In the genomic region with DNA sequence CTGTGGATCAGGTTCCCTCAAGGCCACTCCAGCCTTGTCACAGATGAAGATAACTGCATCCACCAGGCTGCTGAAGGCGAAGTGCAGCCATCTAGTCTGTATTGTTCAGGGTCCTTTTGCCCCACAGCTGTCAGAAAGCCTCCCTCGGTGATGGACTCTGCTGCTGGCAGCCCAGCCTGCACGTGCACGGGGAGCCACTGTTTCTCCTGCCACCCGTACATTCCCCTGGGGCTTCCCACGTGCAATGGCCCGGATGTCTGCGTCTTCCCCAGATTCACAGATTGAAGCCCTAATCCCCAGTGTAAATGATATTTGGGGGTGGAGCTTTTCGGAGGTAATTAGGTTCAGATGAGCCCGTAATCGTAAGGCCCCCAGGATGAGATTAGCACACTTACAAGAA, we compare ENCODE assay signal across 24 cellular contexts. TPM values are rescaled to one million over a fixed set of nuclear protein-coding genes. Genes with fewer than 3 reads are reported as not detected.
DNase-seq lines count a peak whose midpoint lies in the region; ATAC-seq and TF ChIP-seq lines count a peak whose summit lies in the region.
"Had no signal": no experiment of that assay in that cellular context is flagged by ENCODE, and none has a peak within 500 bp of the region (broad histone marks: within the 10 kb centered on the region; RNA-seq: fewer than 3 reads in every experiment).

No MANE protein-coding gene starts in this region.

- H3K36me3 Mint-ChIP-seq in activated naive CD8-positive, alpha-beta T cell treated with anti-CD3 and anti-CD28 coated beads for 36 hours, result peaks cover 4% of the 10 kb centered on the region
- H3K36me3 Mint-ChIP-seq: CD4-positive, alpha-beta memory T cell had no signal

- H3K27ac Mint-ChIP-seq in activated naive CD8-positive, alpha-beta T cell treated with anti-CD3 and anti-CD28 coated beads for 36 hours, result no peak overlapping the region
- H3K27ac Mint-ChIP-seq: GM23338 had no signal

- no peak overlapping the region for H3K4me3 Mint-ChIP-seq in activated naive CD8-positive, alpha-beta T cell treated with anti-CD3 and anti-CD28 coated beads for 36 hours
- H3K4me3 Mint-ChIP-seq: GM23338 had no signal

- H3K4me1 ChIP-seq in DND-41 (ENCODE audit: insufficient read depth, low read length), result peaks cover 14% of the 10 kb centered on the region

- peaks cover 2% of the 10 kb centered on the region for H3K4me1 Mint-ChIP-seq in activated naive CD8-positive, alpha-beta T cell treated with anti-CD3 and anti-CD28 coated beads for 36 hours
- H3K4me1 Mint-ChIP-seq: H9 had no signal

- no peak for TF ChIP-seq CTCF in DND-41 (IDR thresholded peaks at IDR 0.05; ENCODE audit: borderline replicate concordance, extremely low read depth, low read length, poor library complexity, severe bottlenecking)

- H3K27ac ChIP-seq in DND-41 (ENCODE audit: low read length), result no peak overlapping the region
- H3K27ac ChIP-seq: 22Rv1, PC-9 had no signal

- H3K4me3 ChIP-seq in DND-41 (ENCODE audit: low read depth in 1 of 2, low read length in 2 of 2), result no peak overlapping the region
- H3K4me3 ChIP-seq: GM23338, PC-9 had no signal

- H3K79me2 ChIP-seq in DND-41 (ENCODE audit: insufficient read depth, low read length), result no peaks in the 10 kb centered on the region

- ATAC-seq in DND-41 (ENCODE audit: insufficient read depth, low read depth), result no peak
- ATAC-seq in HG03045 (IDR thresholded peaks at IDR 0.05; ENCODE audit: unreplicated experiment), result no peak
- ATAC-seq: GM23338, Right ventricle myocardium inferior had no signal

- peaks cover 6% of the 10 kb centered on the region for H3K27me3 Mint-ChIP-seq in activated naive CD8-positive, alpha-beta T cell treated with anti-CD3 and anti-CD28 coated beads for 36 hours

- H3K9me3 Mint-ChIP-seq in activated naive CD8-positive, alpha-beta T cell treated with anti-CD3 and anti-CD28 coated beads for 36 hours, result no peaks in the 10 kb centered on the region

- H3K4me2 ChIP-seq in DND-41 (ENCODE audit: insufficient read depth, low read length), result no peak overlapping the region
- H3K4me2 ChIP-seq: GM23338, PC-9 had no signal

- H3K9me3 ChIP-seq in DND-41 (ENCODE audit: insufficient read depth, low read length, severe bottlenecking), result peaks cover 9% of the 10 kb centered on the region

- H3K9ac ChIP-seq in DND-41 (ENCODE audit: low read depth, low read length), result no peak overlapping the region

- peak overlapping the region; percentile 28; the same call in 1 of the 2 replicates for H2AFZ ChIP-seq in DND-41 (ENCODE audit: low read depth, low read length)
- H2AFZ ChIP-seq: GM23338, PC-9 had no signal

- H3K36me3 ChIP-seq in DND-41 (ENCODE audit: insufficient read depth, low read length), result no peaks in the 10 kb centered on the region

- H4K20me1 ChIP-seq in DND-41 (ENCODE audit: insufficient read depth, low read length), result no peaks in the 10 kb centered on the region

- no peaks in the 10 kb centered on the region for H3K27me3 ChIP-seq in DND-41 (ENCODE audit: insufficient read depth, low read length, poor library complexity)

- DNase-seq in NCI-H2171 treated with DMSO at 0.1 percent for 48 hours (lab: John Stamatoyannopoulos, UW) (peak; percentile 31), NCI-H2171 (lab: John Stamatoyannopoulos, UW) (no peak), DND-41 (no peak), SK-N-DZ (ENCODE audit: low spot score) (peak; percentile 70), retina (peak; percentile 54)
- DNase-seq in activated naive CD8-positive, alpha-beta T cell treated with anti-CD3 and anti-CD28 coated beads for 36 hours, result no peak
- DNase-seq: C1 segment of cervical spinal cord; CD4-positive, alpha-beta memory T cell; COR-L47; DMS53; H9; KG1; MM.1S; NCI-H2029; NCI-H345; NCI-H510A treated with DMSO at 0.1 percent for 48 hours; NCI-H774; PC-9 had no signal

RNA-seq across cellular contexts. Expression of gene VIPR2, which starts 46.6 kb away (rescaled TPM):
- 1.9 and 3.3 TPM in 2 replicates for polyA plus RNA-seq in SK-N-DZ (2014; cell fraction: cytosol; rRNA removed)
- 4.3 and 5.3 TPM in 2 replicates for polyA plus RNA-seq in SK-N-DZ (2014; cell fraction: nucleus; rRNA removed)
- total RNA-seq in activated naive CD8-positive, alpha-beta T cell treated with anti-CD3 and anti-CD28 coated beads for 36 hours, result not detected
- total RNA-seq: PC-9, RPMI7951, SK-MEL-5 had no signal

Comparison
In these comparisons a context has a peak if more than half of its experiments do, and no peak if none do; other contexts are left out.
1. DNase-seq: peak in NCI-H2171 treated with DMSO at 0.1 percent for 48 hours (single experiment), SK-N-DZ (single experiment) and retina (single experiment); none in NCI-H2171 (single experiment), DND-41 (single experiment) and activated naive CD8-positive, alpha-beta T cell treated with anti-CD3 and anti-CD28 coated beads for 36 hours (single experiment).